Comparison of ENCODE assay signal across 22 cellular contexts in the genomic region with DNA sequence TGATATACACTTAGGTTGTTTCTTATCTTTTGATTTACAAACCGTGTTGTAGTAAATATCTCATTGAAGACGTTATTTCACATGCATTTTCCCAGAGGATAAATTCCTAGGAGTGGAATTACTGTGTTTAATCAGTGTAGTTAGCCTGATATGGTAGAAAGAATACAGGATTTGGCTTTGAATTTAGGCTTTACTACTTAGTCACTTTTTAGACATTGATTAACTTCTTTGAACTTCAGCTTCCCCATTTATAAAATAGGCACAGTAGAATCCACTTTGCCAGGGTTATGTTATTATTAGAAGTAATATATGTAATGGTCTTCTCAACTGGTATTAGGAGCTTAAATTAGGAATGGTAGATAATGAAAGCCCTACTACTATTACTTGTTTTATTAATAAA. TPM values are rescaled to one million over a fixed set of nuclear protein-coding genes. Genes with fewer than 3 reads are reported as not detected.
DNase-seq lines count a peak whose midpoint lies in the region; ATAC-seq, FAIRE-seq and TF ChIP-seq lines count a peak whose summit lies in the region.
"Had no signal": no experiment of that assay in that cellular context is flagged by ENCODE, and none has a peak within 500 bp of the region (broad histone marks: within the 10 kb centered on the region; RNA-seq: fewer than 3 reads in every experiment).

No MANE protein-coding gene starts in this region.

- in situ Hi-C loops in ACHN (cut with HindIII; ENCODE audit: low pct_ligation_motif_present, low pct_unique_long_range_greater_than_20kb, low sequenced_read_pairs), result no loop called here
- in situ Hi-C loops in mammary epithelial cell (cut with MboI; ENCODE audit: low sequenced_read_pairs in 2 of 2), result no loop called here
- in situ Hi-C loops in HepG2 (cut with HindIII; ENCODE audit: extremely low pct_ligation_motif_present, low pct_unique_long_range_greater_than_20kb), result no loop called here

- peak; percentile 12 for DNase-seq in ACHN
- DNase-seq in RCC 7860 (ENCODE audit: low spot score), result no peak
- no peak for DNase-seq in left lobe of liver (ENCODE audit: low spot score)
- DNase-seq in mammary epithelial cell, result no peak
- DNase-seq in stimulated activated naive B cell treated with anti-CD40 and anti-IgM and Interleukin-4, amounts not matched to agents 10 μg/mL and 1 μg/mL and 100 μg/mL, for 72 hours, result no peak
- DNase-seq in activated CD8-positive, alpha-beta memory T cell treated with anti-CD3 and anti-CD28 coated beads for 24 hours, result no peak
- DNase-seq in HepG2 (ENCODE audit: low spot score), result no peak
- DNase-seq: BE2C; C1 segment of cervical spinal cord; CD4-positive, alpha-beta memory T cell; CD4-positive, CD25-positive, alpha-beta regulatory T cell; CD8-positive, alpha-beta memory T cell; COR-L47; DMS79 treated with DMSO at 0.1 percent for 48 hours; GF-D8 had no signal

- H3K27ac ChIP-seq in mammary epithelial cell (ENCODE audit: insufficient read depth, low read depth, low read length), result no peak overlapping the region
- no peak overlapping the region for H3K27ac ChIP-seq in HepG2 (ENCODE audit: extremely low read length, insufficient read depth, low read length)
- H3K27ac ChIP-seq: 22Rv1, A549, BLaER1 had no signal

- BruUV-seq in mammary epithelial cell (replicated peaks; lab: Mats Ljungman, UMichigan), result no TSS peak
- no TSS peak for BruUV-seq in HepG2 (replicated peaks; lab: Mats Ljungman, UMichigan)

- H3K4me3 ChIP-seq in mammary epithelial cell (replicated peaks in 1 of 3; ENCODE audit: insufficient read depth in 1 of 3, low read depth in 2 of 3, low read length in 3 of 3) (no peak overlapping the region), HepG2 (replicated peaks in 1 of 3; ENCODE audit: insufficient read depth in 1 of 3, low read depth in 2 of 3, low read length in 3 of 3) (no peak overlapping the region)
- H3K4me3 ChIP-seq: A549, BLaER1 had no signal

- no peaks in the 10 kb centered on the region for H3K27me3 Mint-ChIP-seq in stimulated activated naive B cell treated with anti-CD40 and anti-IgM and Interleukin-4, amounts not matched to agents 10 μg/mL and 1 μg/mL and 100 μg/mL, for 72 hours
- H3K27me3 Mint-ChIP-seq: CD4-positive, alpha-beta memory T cell; CD4-positive, CD25-positive, alpha-beta regulatory T cell; CD8-positive, alpha-beta memory T cell had no signal

- POLR2A ChIA-PET in HepG2 (lab: Yijun Ruan, JAX), result interaction anchor here (2.6 kb wide), 1 partner anchor 27 kb away, joined by 9 read pairs; the partner anchor contains the start of gene PSMD14

- H3K36me3 ChIP-seq in mammary epithelial cell (ENCODE audit: insufficient read depth, low read length) (peaks cover 7% of the 10 kb centered on the region), HepG2 (replicated peaks in 1 of 2; ENCODE audit: control insufficient read depth in 1 of 2, insufficient read depth in 2 of 2, low read length in 2 of 2) (peaks cover 1 to 12% of the 10 kb centered on the region in 2 experiments; a peak in 3 of 5 replicates)
- H3K36me3 ChIP-seq: BE2C had no signal

- TF ChIP-seq RAD21 in HepG2 (CRISPR knock-in tag; IDR thresholded peaks at IDR 0.05), result no peak

- H3K4me1 Mint-ChIP-seq in stimulated activated naive B cell treated with anti-CD40 and anti-IgM and Interleukin-4, amounts not matched to agents 10 μg/mL and 1 μg/mL and 100 μg/mL, for 72 hours, result peaks cover 8 to 10% of the 10 kb centered on the region in 2 donors

- intact Hi-C loops in mammary epithelial cell (cut with micrococcal nuclease) (no loop called here), HepG2 (cut with micrococcal nuclease; ENCODE audit: unreplicated experiment) (no loop called here)

- H2AFZ ChIP-seq in mammary epithelial cell (ENCODE audit: low read depth, low read length) (no peak overlapping the region), HepG2 (ENCODE audit: low read length) (no peak overlapping the region)

- no peak for TF ChIP-seq POLR2A in HepG2 (IDR thresholded peaks at IDR 0.05; ENCODE audit: insufficient read depth in 1 of 2, low read depth in 2 of 2, low read length in 2 of 2)

- dilution Hi-C loops in mammary epithelial cell (cut with HindIII; ENCODE audit: low sequenced_read_pairs), result no loop called here

- CTCF ChIA-PET in mammary epithelial cell (lab: Charles Lee; ENCODE audit: low non-redundant PET), result no interaction called here
- CTCF ChIA-PET in HepG2 (lab: Yijun Ruan, JAX; ENCODE audit: low intra/inter-chr PET ratio, low total read pairs), result no interaction called here

- H3K36me3 Mint-ChIP-seq in stimulated activated naive B cell treated with anti-CD40 and anti-IgM and Interleukin-4, amounts not matched to agents 10 μg/mL and 1 μg/mL and 100 μg/mL, for 72 hours, result peaks cover 29 to 36% of the 10 kb centered on the region in 2 donors

- no peak overlapping the region for H3K4me3 Mint-ChIP-seq in stimulated activated naive B cell treated with anti-CD40 and anti-IgM and Interleukin-4, amounts not matched to agents 10 μg/mL and 1 μg/mL and 100 μg/mL, for 72 hours
- H3K4me3 Mint-ChIP-seq: CD14-positive monocyte; CD4-positive, alpha-beta memory T cell; CD8-positive, alpha-beta memory T cell had no signal

- H3K79me2 ChIP-seq in mammary epithelial cell (ENCODE audit: insufficient read depth, low read length) (peaks cover 78% of the 10 kb centered on the region), HepG2 (ENCODE audit: insufficient read depth, low read length) (peaks cover 52% of the 10 kb centered on the region)

- H3K27me3 ChIP-seq in mammary epithelial cell (ENCODE audit: insufficient read depth, low read length), result no peaks in the 10 kb centered on the region
- H3K27me3 ChIP-seq in HepG2 (ENCODE audit: control insufficient read depth in 1 of 2, insufficient read depth in 2 of 2, low read length in 2 of 2), result no peaks in the 10 kb centered on the region
- H3K27me3 ChIP-seq: BE2C, BLaER1 had no signal

- no peak for TF ChIP-seq CTCF in mammary epithelial cell (conservative IDR thresholded peaks at IDR 0.05 in 1 of 2, IDR thresholded peaks at IDR 0.05 in 1 of 2; ENCODE audit: extremely low read depth in 1 of 2, insufficient read depth in 1 of 2, low read depth in 1 of 2, low read length in 2 of 2)
- no peak for TF ChIP-seq CTCF in HepG2 (CRISPR knock-in tag; IDR thresholded peaks at IDR 0.05)

- peak; percentile 57 for ATAC-seq in GM18907 (IDR thresholded peaks at IDR 0.05; ENCODE audit: unreplicated experiment)
- peak; percentile 22 for ATAC-seq in left lobe of liver
- ATAC-seq in stimulated activated naive B cell treated with anti-CD40 and anti-IgM and Interleukin-4, amounts not matched to agents 10 μg/mL and 1 μg/mL and 100 μg/mL, for 72 hours (replicated peaks), result no peak
- no peak for ATAC-seq in HepG2
- ATAC-seq: A549 had no signal

- no peak overlapping the region for H3K9ac ChIP-seq in mammary epithelial cell (ENCODE audit: insufficient read depth, low read length)
- H3K9ac ChIP-seq in HepG2 (ENCODE audit: insufficient read depth, low read depth, low read length), result no peak overlapping the region
- H3K9ac ChIP-seq: BLaER1 had no signal

- no peaks in the 10 kb centered on the region for H3K4me1 ChIP-seq in mammary epithelial cell (ENCODE audit: insufficient read depth, low read length)
- H3K4me1 ChIP-seq in HepG2 (ENCODE audit: insufficient read depth, low read length), result peaks cover 5% of the 10 kb centered on the region; the same call in 1 of the 2 replicates
- H3K4me1 ChIP-seq: BE2C, BLaER1 had no signal

- no peak overlapping the region for H3K27ac Mint-ChIP-seq in stimulated activated naive B cell treated with anti-CD40 and anti-IgM and Interleukin-4, amounts not matched to agents 10 μg/mL and 1 μg/mL and 100 μg/mL, for 72 hours
- H3K27ac Mint-ChIP-seq: CD14-positive monocyte; CD4-positive, CD25-positive, alpha-beta regulatory T cell; CD8-positive, alpha-beta memory T cell had no signal

- FAIRE-seq in RCC 7860 (lab: Jason Lieb, UNC), result peak; percentile 73
- no peak for FAIRE-seq in HepG2 (lab: Jason Lieb, UNC)
- FAIRE-seq: A549, G401.6, GM12891 had no signal

- H3K9me3 Mint-ChIP-seq in stimulated activated naive B cell treated with anti-CD40 and anti-IgM and Interleukin-4, amounts not matched to agents 10 μg/mL and 1 μg/mL and 100 μg/mL, for 72 hours, result peaks cover 4% of the 10 kb centered on the region in 2 donors
- H3K9me3 Mint-ChIP-seq: CD8-positive, alpha-beta memory T cell had no signal

- 100% methylated on average over 2 of the region's 2 CpGs for WGBS in mammary epithelial cell (ENCODE audit: low coverage, missing lambda C conversion rate)
- 97% methylated on average over 2 of the region's 2 CpGs for WGBS in HepG2 (ENCODE audit: low lambda C conversion rate)

- H3K9me3 ChIP-seq in mammary epithelial cell (replicated peaks; ENCODE audit: insufficient read depth, low read length) (no peaks in the 10 kb centered on the region), HepG2 (ENCODE audit: low read length) (no peaks in the 10 kb centered on the region)
- H3K9me3 ChIP-seq: A549, BE2C had no signal

- no peaks in the 10 kb centered on the region for H4K20me1 ChIP-seq in mammary epithelial cell (ENCODE audit: insufficient read depth, low read length)
- no peaks in the 10 kb centered on the region; the same call in 1 of the 2 replicates for H4K20me1 ChIP-seq in HepG2 (ENCODE audit: insufficient read depth, low read length)

- H3K4me2 ChIP-seq in mammary epithelial cell (ENCODE audit: insufficient read depth, low read depth, low read length) (no peak overlapping the region), HepG2 (ENCODE audit: low read depth, low read length) (no peak overlapping the region)
- H3K4me2 ChIP-seq: A549, BLaER1 had no signal

- TF ChIP-seq EP300 in HepG2 (IDR thresholded peaks at IDR 0.05; ENCODE audit: low read depth in 2 of 2, low read length in 2 of 2), result no peak
- no peak for TF ChIP-seq EP300 in HepG2 (CRISPR knock-in tag; IDR thresholded peaks at IDR 0.05; ENCODE audit: borderline replicate concordance)

RNA-seq across cellular contexts. Expression of gene PSMD14, which starts 27.4 kb away (rescaled TPM):
- total RNA-seq in left lobe of liver (20.4 TPM), mammary epithelial cell (100 to 1,000 TPM in 1 of 2 donors, 10 to 100 TPM in 1; 85.0 to 101 TPM), HepG2 (2016; rRNA removed; fragmentation: Illumina TruSeq; extraction: Trizol) (149 and 231 TPM in 2 replicates)
- polyA plus RNA-seq in mammary epithelial cell (88.4 TPM), HepG2 (2011; rRNA removed) (40.8 and 60.6 TPM in 2 replicates)
- 54.6 TPM for polyA minus RNA-seq in mammary epithelial cell
- 39.6 and 43.9 TPM in 2 replicates for total RNA-seq in HepG2 (2016; cell fraction: cytosol; rRNA removed; fragmentation: Illumina TruSeq; extraction: Trizol; ENCODE audit: low read depth)
- 153 and 232 TPM in 2 replicates for total RNA-seq in HepG2 (2016; cell fraction: insoluble cytoplasmic fraction; rRNA removed; fragmentation: Illumina TruSeq; extraction: Trizol)
- total RNA-seq in HepG2 (2016; cell fraction: membrane; rRNA removed; fragmentation: Illumina TruSeq; extraction: Trizol), result 53.1 and 54.7 TPM in 2 replicates
- total RNA-seq in HepG2 (2016; cell fraction: nucleus; rRNA removed; fragmentation: Illumina TruSeq; extraction: Trizol), result 116 and 118 TPM in 2 replicates
- polyA plus RNA-seq in HepG2 (2011; cell fraction: cytosol; rRNA removed), result 29.9 and 42.7 TPM in 2 replicates
- polyA plus RNA-seq in HepG2 (2011; cell fraction: nucleus; rRNA removed), result 12.9 and 15.9 TPM in 2 replicates
- polyA plus RNA-seq in HepG2 (2012), result 64.5 and 66.6 TPM in 2 replicates
- polyA plus RNA-seq in HepG2 (2016; cell fraction: cytosol; fragmentation: Illumina TruSeq; extraction: Trizol; ENCODE audit: low read depth), result 24.0 and 25.1 TPM in 2 replicates
- 189 and 200 TPM in 2 replicates for polyA plus RNA-seq in HepG2 (2016; cell fraction: insoluble cytoplasmic fraction; fragmentation: Illumina TruSeq; extraction: Trizol; ENCODE audit: low read depth)
- polyA plus RNA-seq in HepG2 (2016; cell fraction: membrane; fragmentation: Illumina TruSeq; extraction: Trizol; ENCODE audit: low read depth), result 30.2 and 33.4 TPM in 2 replicates
- 70.5 and 71.9 TPM in 2 replicates for polyA plus RNA-seq in HepG2 (2016; cell fraction: nucleus; fragmentation: Illumina TruSeq; extraction: Trizol; ENCODE audit: insufficient read depth, low read depth)
- 13.9 and 20.3 TPM in 2 replicates for polyA minus RNA-seq in HepG2 (2011; rRNA and poly(A)+ RNA removed; ENCODE audit: low replicate concordance)
- 25.6 and 31.3 TPM in 2 replicates for polyA minus RNA-seq in HepG2 (2011; cell fraction: cytosol; rRNA and poly(A)+ RNA removed)
- polyA minus RNA-seq in HepG2 (2011; cell fraction: nucleus; rRNA and poly(A)+ RNA removed), result 114 and 131 TPM in 2 replicates

Comparison
In these comparisons a context has a peak if more than half of its experiments do, and no peak if none do; other contexts are left out.
1. ATAC-seq: peak in GM18907 (single experiment) and left lobe of liver (single experiment); none in stimulated activated naive B cell treated with anti-CD40 and anti-IgM and Interleukin-4, amounts not matched to agents 10 μg/mL and 1 μg/mL and 100 μg/mL, for 72 hours (0 of 2) and HepG2 (single experiment).